Comparison of ENCODE assay signal across 1 cellular context in genomic region chr14:69767369-69767999, GRCh38.
TF ChIP-seq lines count a peak whose summit lies in the region.

No MANE protein-coding gene starts in this region.

TF ChIP-seq in H1, 55 proteins besides CTCF, POLR2A, EP300 and RAD21:
- TF ChIP-seq BCL11A (IDR thresholded peaks at IDR 0.05; ENCODE audit: low read depth in 2 of 2, low read length in 2 of 2) (no peak), ATF2 (IDR thresholded peaks at IDR 0.05; ENCODE audit: low read length) (no peak), CBX5 (IDR thresholded peaks at IDR 0.05; ENCODE audit: low read depth, low read length) (no peak), SP4 (IDR thresholded peaks at IDR 0.05; ENCODE audit: low read length) (no peak), RXRA (IDR thresholded peaks at IDR 0.05; ENCODE audit: insufficient read depth, low read depth, low read length) (no peak), NRF1 (IDR thresholded peaks at IDR 0.05; ENCODE audit: low read depth, low read length) (no peak), CEBPB (IDR thresholded peaks at IDR 0.05; ENCODE audit: low read depth, low read length) (no peak), SP2 (IDR thresholded peaks at IDR 0.05; ENCODE audit: low read length) (no peak), KDM5A (IDR thresholded peaks at IDR 0.05; ENCODE audit: low read length) (peak; percentile 63), GABPA (IDR thresholded peaks at IDR 0.05; ENCODE audit: borderline replicate concordance, insufficient read depth, low read length) (no peak), USF2 (IDR thresholded peaks at IDR 0.05; ENCODE audit: low read length) (no peak), BACH1 (IDR thresholded peaks at IDR 0.05; ENCODE audit: low read length) (no peak), RFX5 (IDR thresholded peaks at IDR 0.05; ENCODE audit: borderline replicate concordance, low read depth, low read length) (no peak), TEAD4 (IDR thresholded peaks at IDR 0.05; ENCODE audit: low read depth, low read length) (no peak), FOSL1 (IDR thresholded peaks at IDR 0.05; ENCODE audit: insufficient read depth, low read depth, low read length) (no peak), NANOG (IDR thresholded peaks at IDR 0.05; ENCODE audit: insufficient read depth, low read depth, low read length, poor library complexity, severe bottlenecking) (no peak), E2F6 (IDR thresholded peaks at IDR 0.05) (no peak), SIRT6 (IDR thresholded peaks at IDR 0.05; ENCODE audit: low read length) (peak; percentile 11), SIN3A (conservative IDR thresholded peaks at IDR 0.05 in 1 of 2, IDR thresholded peaks at IDR 0.05 in 1 of 2; ENCODE audit: low read depth in 1 of 2, low read length in 2 of 2) (0 out of 4 replicates have a peak, but pooled peaks of 1 of the 2 experiments have one; percentile 46), CTBP2 (IDR thresholded peaks at IDR 0.05; ENCODE audit: borderline replicate concordance, insufficient read depth, insufficient read length, low read length) (no peak), TCF12 (IDR thresholded peaks at IDR 0.05; ENCODE audit: low read depth, low read length) (no peak), SAP30 (IDR thresholded peaks at IDR 0.05; ENCODE audit: insufficient read depth, insufficient replicate concordance, low read length) (no peak), CREB1 (IDR thresholded peaks at IDR 0.05) (peak; percentile 40; the same call in 1 of the 2 replicates), RNF2 (IDR thresholded peaks at IDR 0.05; ENCODE audit: borderline replicate concordance, low read depth, low read length, missing control alignments, poor library complexity, severe bottlenecking) (no peak), CBX8 (IDR thresholded peaks at IDR 0.05; ENCODE audit: borderline replicate concordance, low read depth, low read length) (no peak), SP1 (IDR thresholded peaks at IDR 0.05; ENCODE audit: low read depth, low read length) (no peak), CHD1 (IDR thresholded peaks at IDR 0.05; ENCODE audit: low read depth, low read length) (no peak; the same call in 1 of the 2 replicates), MAFK (IDR thresholded peaks at IDR 0.05; ENCODE audit: low read depth, low read length) (no peak), KDM4A (IDR thresholded peaks at IDR 0.05; ENCODE audit: low read depth, low read length, severe bottlenecking) (peak; percentile 46), MAX (IDR thresholded peaks at IDR 0.05) (peak; percentile 36; the same call in 1 of the 2 replicates), ATF3 (IDR thresholded peaks at IDR 0.05; ENCODE audit: insufficient read depth, low read depth, low read length) (no peak), HDAC2 (IDR thresholded peaks at IDR 0.05; ENCODE audit: borderline replicate concordance in 1 of 2, low read depth in 2 of 2, low read length in 2 of 2) (no peak), SIX5 (IDR thresholded peaks at IDR 0.05; ENCODE audit: low read depth, low read length) (no peak), TAF1 (IDR thresholded peaks at IDR 0.05; ENCODE audit: low read depth, low read length) (peak; percentile 93), EGR1 (IDR thresholded peaks at IDR 0.05; ENCODE audit: borderline replicate concordance, low read depth, low read length) (no peak), JUND (IDR thresholded peaks at IDR 0.05; ENCODE audit: low read length) (no peak), YY1 (IDR thresholded peaks at IDR 0.05; ENCODE audit: low read depth, low read length) (peak; percentile 98), GTF2F1 (IDR thresholded peaks at IDR 0.05; ENCODE audit: borderline replicate concordance, low read depth, low read length) (no peak; the same call in 1 of the 2 replicates), RBBP5 (IDR thresholded peaks at IDR 0.05; ENCODE audit: borderline replicate concordance, low read depth, low read length) (no peak), SRF (IDR thresholded peaks at IDR 0.05; ENCODE audit: low read depth, low read length) (no peak), EZH2 (IDR thresholded peaks at IDR 0.05; ENCODE audit: low read depth, low read length, severe bottlenecking) (no peak), CHD7 (IDR thresholded peaks at IDR 0.05; ENCODE audit: insufficient replicate concordance, low read length) (no peak), TBP (IDR thresholded peaks at IDR 0.05; ENCODE audit: low read depth, low read length) (peak; percentile 83), ZNF274 (IDR thresholded peaks at IDR 0.05; ENCODE audit: borderline replicate concordance, extremely low read depth, low read length) (no peak), JUN (IDR thresholded peaks at IDR 0.05; ENCODE audit: low read depth, low read length) (no peak), POLR2AphosphoS5 (IDR thresholded peaks at IDR 0.05; ENCODE audit: low read depth, low read length) (peak; percentile 94), ASH2L (IDR thresholded peaks at IDR 0.05; ENCODE audit: low read length) (peak; percentile 59), SUZ12 (IDR thresholded peaks at IDR 0.05; ENCODE audit: low read length) (no peak), POU5F1 (IDR thresholded peaks at IDR 0.05; ENCODE audit: low read depth, low read length) (no peak), PHF8 (conservative IDR thresholded peaks at IDR 0.05; ENCODE audit: low read depth, low read length) (peak; percentile 94), HDAC6 (IDR thresholded peaks at IDR 0.05; ENCODE audit: low read depth, low read length) (no peak), KDM1A (IDR thresholded peaks at IDR 0.05; ENCODE audit: borderline replicate concordance, low read length) (no peak), TAF7 (optimal IDR thresholded peaks at IDR 0.05; ENCODE audit: borderline replicate concordance, low read depth, low read length) (peak; percentile 91), CHD2 (IDR thresholded peaks at IDR 0.05; ENCODE audit: low read length) (peak; percentile 94), BRCA1 (IDR thresholded peaks at IDR 0.05; ENCODE audit: low read depth, low read length) (peak; percentile 81)
TF ChIP-seq in H1: peak in this region for 15.
